In genomic region chr22:39577361-39577760, GRCh38 we compare ENCODE assay signal across 25 cellular contexts. TPM values are rescaled to one million over a fixed set of nuclear protein-coding genes. Genes with fewer than 3 reads are reported as not detected.
"Had no signal": no experiment of that assay in that cellular context is flagged by ENCODE, and none has a peak within 500 bp of the region (broad histone marks: within the 10 kb centered on the region; RNA-seq: fewer than 3 reads in every experiment).

No MANE protein-coding gene starts in this region.

- ATAC-seq: HepG2, SK-N-SH treated with all-trans-retinoic acid at 6 μM for 48 hours had no signal

- H3K36me3 ChIP-seq: MG63, SJCRH30 had no signal

- FAIRE-seq: HepG2, RCC 7860 had no signal

- DNase-seq: IMR-90, Karpas-422, KG1, MG63, NCI-H1092, NCI-H1105 treated with DMSO at 0.1 percent for 48 hours, NCI-H1417 treated with DMSO at 0.1 percent for 48 hours, NCI-H146, NCI-H1694 treated with DMSO at 0.1 percent for 48 hours, NCI-H1930, NCI-H2081, NCI-H2107, NCI-H2227 treated with DMSO at 0.1 percent for 48 hours, NCI-H446, NCI-H510A, NCI-H524 treated with DMSO at 0.1 percent for 48 hours, NCI-H69, NCI-H774, RPMI8226, SHP77 treated with DMSO at 0.1 percent for 48 hours, SJCRH30 had no signal

- H3K27ac ChIP-seq: SJCRH30 had no signal

- H3K4me1 ChIP-seq: SJCRH30 had no signal

- H3K9me3 ChIP-seq: MG63, SJCRH30 had no signal

- H3K27me3 ChIP-seq: MG63, SJCRH30 had no signal

- H3K4me3 ChIP-seq: MG63, SJCRH30 had no signal

RNA-seq across cellular contexts. Expression of gene CACNA1I, which starts 6.8 kb away (rescaled TPM):
- total RNA-seq: HepG2, HT1080 had no signal
- polyA plus RNA-seq: HepG2 had no signal
